In genomic region chr18:500230-500555, GRCh38 we compare ENCODE assay signal across 10 cellular contexts. TPM values are rescaled to one million over a fixed set of nuclear protein-coding genes. Genes with fewer than 3 reads are reported as not detected.
DNase-seq lines count a peak whose midpoint lies in the region; ATAC-seq and TF ChIP-seq lines count a peak whose summit lies in the region.
"Had no signal": no experiment of that assay in that cellular context is flagged by ENCODE, and none has a peak within 500 bp of the region (broad histone marks: within the 10 kb centered on the region; RNA-seq: fewer than 3 reads in every experiment).

No MANE protein-coding gene starts in this region.

- H3K27ac ChIP-seq in lung (ENCODE audit: low read depth in 1 of 2, low read length in 1 of 2) = peak overlapping the region in 1 of 2 donors; percentile 62
- H3K27ac ChIP-seq in tibial artery = no peak overlapping the region

- H3K4me3 ChIP-seq in lung = peak overlapping the region; percentile 61
- H3K4me3 ChIP-seq in tibial artery = peak overlapping the region; percentile 50 to 63

- no peaks in the 10 kb centered on the region for H3K27me3 ChIP-seq in lung (ENCODE audit: control insufficient read depth, insufficient read depth)
- peaks cover 0 to 26% of the 10 kb centered on the region in 2 donors for H3K27me3 ChIP-seq in tibial artery

- no peaks in the 10 kb centered on the region for H3K36me3 ChIP-seq in lung (ENCODE audit: control insufficient read depth in 2 of 2, insufficient read depth in 2 of 2, low read length in 2 of 2)
- H3K36me3 ChIP-seq in tibial artery = no peaks in the 10 kb centered on the region

- ATAC-seq in lung (ENCODE audit: insufficient read depth, low FRiP score) = peak; percentile 10

- H3K9me3 ChIP-seq in lung (ENCODE audit: control insufficient read depth in 2 of 2, insufficient read depth in 1 of 2, low read length in 1 of 2) (no peaks in the 10 kb centered on the region), tibial artery (no peaks in the 10 kb centered on the region)

- intact Hi-C loops in tibial artery (cut with DNase I; ENCODE audit: low total_unique reads) = no loop called here

- 0 to 2% methylated on average over 39 to 40 of the region's 40 CpGs for WGBS in lung, 2 donors

- no peak for TF ChIP-seq CTCF in lung (IDR thresholded peaks at IDR 0.05; ENCODE audit: control extremely low read depth, extremely low read depth)
- TF ChIP-seq CTCF in tibial artery (IDR thresholded peaks at IDR 0.05) = no peak

- DNase-seq in DMS 273 (lab: John Stamatoyannopoulos, UW; ENCODE audit: unreplicated experiment) (peak; percentile 67), DMS 273 treated with DMSO at 0.1 percent for 48 hours (lab: John Stamatoyannopoulos, UW) (no peak), ecto neural progenitor cell (ENCODE audit: low spot score) (peak; percentile 54), lung (ENCODE audit: low spot score) (no peak), tibial artery (no peak), glomerular visceral epithelial cell (ENCODE audit: extremely low spot score) (no peak), RKO (ENCODE audit: low spot score) (no peak), NCI-H187 treated with DMSO at 0.1 percent for 48 hours (lab: John Stamatoyannopoulos, UW) (no peak)
- DNase-seq: activated gamma-delta T cell treated with Interleukin-2 at 50 U/mL for 16 hours had no signal

- H3K4me1 ChIP-seq in lung (ENCODE audit: control insufficient read depth in 2 of 2, insufficient read depth in 2 of 2, low read length in 2 of 2) (peaks cover 0 to 6% of the 10 kb centered on the region in 2 donors), tibial artery (peaks cover 0 to 26% (median 18%) of the 10 kb centered on the region in 4 donors)

RNA-seq across cellular contexts. Expression of gene COLEC12, which starts 0.3 kb away (rescaled TPM):
- total RNA-seq in lung = 100 to 1,000 TPM in 1 of 2 donors, 10 to 100 TPM in 1; 40.2 to 108 TPM
- polyA plus RNA-seq in lung = 10 to 100 TPM; 10.3 to 16.0 TPM
- total RNA-seq: A172 had no signal

Comparison
In these comparisons a context has a peak if more than half of its experiments do, and no peak if none do; other contexts are left out.
1. DNase-seq: peak in DMS 273 (single experiment) and ecto neural progenitor cell (single experiment); none in DMS 273 treated with DMSO at 0.1 percent for 48 hours (single experiment), lung (single experiment), tibial artery (0 of 2), glomerular visceral epithelial cell (single experiment), RKO (single experiment) and NCI-H187 treated with DMSO at 0.1 percent for 48 hours (single experiment).